27 cellular contexts compared by ENCODE assay signal in the genomic region with DNA sequence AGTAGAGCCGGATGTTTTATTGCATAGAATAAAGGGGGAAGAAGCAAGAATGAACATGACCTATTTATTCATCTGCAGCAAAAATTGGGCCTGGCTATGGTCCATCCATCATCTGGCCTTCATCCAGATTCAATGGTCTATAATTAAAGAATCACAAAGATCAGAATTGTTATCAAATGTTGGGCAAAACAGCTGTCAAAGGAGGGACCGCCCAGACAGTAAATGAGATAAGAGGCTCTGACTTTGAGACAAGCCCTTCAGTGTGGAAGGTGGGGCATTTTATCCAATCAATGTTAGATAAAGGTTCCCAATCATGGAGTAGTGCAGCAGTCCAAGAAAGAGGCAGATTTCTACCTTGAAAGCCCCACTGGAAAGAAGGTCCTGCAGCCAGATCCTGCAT.
DNase-seq lines count a peak whose midpoint lies in the region; ATAC-seq, FAIRE-seq and TF ChIP-seq lines count a peak whose summit lies in the region.
"Had no signal": no experiment of that assay in that cellular context is flagged by ENCODE, and none has a peak within 500 bp of the region (broad histone marks: within the 10 kb centered on the region; RNA-seq: fewer than 3 reads in every experiment).

No MANE protein-coding gene starts in this region.

- H4K20me1 ChIP-seq in H1 (replicated peaks in 1 of 2; ENCODE audit: control insufficient read depth in 1 of 2, insufficient read depth in 2 of 2, low read length in 2 of 2), result peaks cover 2 to 7% of the 10 kb centered on the region in 2 experiments

- no peak overlapping the region for H3K23ac ChIP-seq in H1 (ENCODE audit: insufficient read length)

- no peaks in the 10 kb centered on the region for H3K9me3 Mint-ChIP-seq in stimulated activated naive CD8-positive, alpha-beta T cell treated with anti-CD3 and anti-CD28 coated beads, Interleukin-15, amount 100 ng/mL, for 72 hours
- H3K9me3 Mint-ChIP-seq: CD8-positive, alpha-beta memory T cell; T-cell had no signal

- H3K4me3 ChIP-seq in H1 (ENCODE audit: extremely low read depth in 1 of 4, insufficient read depth in 2 of 4, low read depth in 3 of 4, low read length in 4 of 4) (no peak overlapping the region), small intestine (ENCODE audit: low read depth in 1 of 2, low read length in 2 of 2) (no peak overlapping the region)
- H3K4me3 ChIP-seq: GM12878, K562 had no signal

- no peak for TF ChIP-seq EP300 in H1 (IDR thresholded peaks at IDR 0.05; ENCODE audit: borderline replicate concordance in 1 of 2, low read depth in 2 of 2, low read length in 2 of 2)

- H3K4me3 Mint-ChIP-seq in stimulated activated naive CD8-positive, alpha-beta T cell treated with anti-CD3 and anti-CD28 coated beads, Interleukin-15, amount 100 ng/mL, for 72 hours, result no peak overlapping the region
- H3K4me3 Mint-ChIP-seq: CD8-positive, alpha-beta memory T cell; T-cell had no signal

- no peaks in the 10 kb centered on the region for H3K23me2 ChIP-seq in H1 (ENCODE audit: low read depth, low read length)

- H2AK5ac ChIP-seq in H1 (ENCODE audit: low read depth, low read length), result no peak overlapping the region

- no peak for TF ChIP-seq POLR2A in H1 (IDR thresholded peaks at IDR 0.05; ENCODE audit: control extremely low read depth in 1 of 2, low read depth in 2 of 2, low read length in 2 of 2)

- H2BK12ac ChIP-seq in H1 (ENCODE audit: low read depth, low read length), result no peak overlapping the region

- H3K9ac ChIP-seq in H1 (replicated peaks in 1 of 4; ENCODE audit: extremely low read depth in 1 of 4, low read depth in 3 of 4, low read length in 3 of 4), result no peak overlapping the region

- no peak for ATAC-seq in HG03135 (IDR thresholded peaks at IDR 0.05; ENCODE audit: unreplicated experiment)
- no peak for ATAC-seq in stimulated activated naive CD8-positive, alpha-beta T cell treated with anti-CD3 and anti-CD28 coated beads, Interleukin-15, amount 100 ng/mL, for 72 hours
- ATAC-seq: GM12878, HCT116, K562, Panc1, T-cell had no signal

- peaks cover 0 to 49% of the 10 kb centered on the region in 2 experiments; a peak in 2 of 4 replicates for H3K79me2 ChIP-seq in H1 (ENCODE audit: control insufficient read depth in 1 of 2, insufficient read depth in 2 of 2, low read length in 2 of 2)

- TF ChIP-seq CTCF in H1 (IDR thresholded peaks at IDR 0.05; ENCODE audit: control extremely low read depth in 1 of 3, insufficient read depth in 1 of 3, low read depth in 1 of 3, low read length in 3 of 3), result no peak

- no peak overlapping the region for H3K14ac ChIP-seq in H1 (ENCODE audit: insufficient read length)

- no peak overlapping the region for H3K18ac ChIP-seq in H1 (ENCODE audit: extremely low read depth, low read length)

- no peak overlapping the region for H2BK120ac ChIP-seq in H1 (replicated peaks; ENCODE audit: low read depth, low read length)

- no peak overlapping the region for H3K4me2 ChIP-seq in H1 (ENCODE audit: insufficient read depth in 1 of 2, low read depth in 2 of 2, low read length in 2 of 2)

- 88% methylated on average over 2 of the region's 2 CpGs; no CpG with 5 or more reads in 1 of the 2 experiments for WGBS in H1 (ENCODE audit: extremely low coverage in 1 of 2, insufficient coverage in 1 of 2, insufficient read length in 1 of 2, insufficient replicate concordance in 2 of 2, low coverage in 1 of 2, low lambda C conversion rate in 2 of 2, missing lambda C conversion rate in 1 of 2), 2 experiments
- 16 to 62% (median 41%) methylated on average over 2 of the region's 2 CpGs for WGBS in small intestine, 3 donors

- POLR2A ChIA-PET in H1 (lab: Charles Lee; ENCODE audit: partially characterized antibody), result no interaction called here

- H2BK20ac ChIP-seq in H1 (ENCODE audit: low read length), result no peak overlapping the region

- H2AFZ ChIP-seq in H1 (ENCODE audit: low read length), result no peak overlapping the region

- H3K27me3 Mint-ChIP-seq in stimulated activated naive CD8-positive, alpha-beta T cell treated with anti-CD3 and anti-CD28 coated beads, Interleukin-15, amount 100 ng/mL, for 72 hours, result no peaks in the 10 kb centered on the region

- peak; percentile 74 for DNase-seq in NCI-H146 treated with DMSO at 0.1 percent for 48 hours (lab: John Stamatoyannopoulos, UW; ENCODE audit: unreplicated experiment)
- DNase-seq in NCI-H69 (lab: John Stamatoyannopoulos, UW), result peak; percentile 52
- DNase-seq in H1 (ENCODE audit: low read depth in 1 of 2, low spot score in 2 of 2), result no peak
- DNase-seq in small intestine, result peak; percentile 70
- no peak for DNase-seq in NCI-H1694 treated with DMSO at 0.1 percent for 48 hours (lab: John Stamatoyannopoulos, UW)
- DNase-seq in stimulated activated naive CD8-positive, alpha-beta T cell treated with anti-CD3 and anti-CD28 coated beads, Interleukin-15, amount 100 ng/mL, for 72 hours, result no peak
- DNase-seq: CD8-positive, alpha-beta memory T cell; DMS 273 treated with DMSO at 0.1 percent for 48 hours; DMS79; EL; GDM1; GOT3; Kasumi-1; NCI-H2029 treated with DMSO at 0.1 percent for 48 hours; NCI-H226; NCI-H510A; NCI-H82; SHP77; T-cell had no signal

- no peaks in the 10 kb centered on the region for H3K9me3 ChIP-seq in H1 (ENCODE audit: insufficient read depth in 2 of 2, low read depth in 1 of 2, low read length in 1 of 2)
- no peaks in the 10 kb centered on the region for H3K9me3 ChIP-seq in small intestine (ENCODE audit: control insufficient read depth, low read depth)

- no peak overlapping the region for H4K8ac ChIP-seq in H1 (ENCODE audit: extremely low read depth, insufficient read depth, low read length)

- H3K4me1 Mint-ChIP-seq in stimulated activated naive CD8-positive, alpha-beta T cell treated with anti-CD3 and anti-CD28 coated beads, Interleukin-15, amount 100 ng/mL, for 72 hours, result peaks cover 1% of the 10 kb centered on the region
- H3K4me1 Mint-ChIP-seq: CD8-positive, alpha-beta memory T cell; T-cell had no signal

- no peak overlapping the region for H3K27ac ChIP-seq in H1 (ENCODE audit: low read depth, low read length)
- H3K27ac ChIP-seq in small intestine (ENCODE audit: low read depth in 1 of 2, low read length in 1 of 2), result no peak overlapping the region
- H3K27ac ChIP-seq: C4-2B, RWPE1 had no signal

- FAIRE-seq in H1 (lab: Jason Lieb, UNC), result peak; percentile 19
- no peak for FAIRE-seq in small intestine (lab: Jason Lieb, UNC)
- FAIRE-seq: HTR-8/SVneo, K562 had no signal

- H3K36me3 ChIP-seq in H1 (ENCODE audit: control insufficient read depth in 2 of 4, insufficient read depth in 4 of 4, low read length in 3 of 4), result no peaks in the 10 kb centered on the region
- H3K36me3 ChIP-seq in small intestine (ENCODE audit: control insufficient read depth in 2 of 2, insufficient read depth in 2 of 2, low read length in 2 of 2), result no peaks in the 10 kb centered on the region

- no peak overlapping the region for H2BK15ac ChIP-seq in H1 (ENCODE audit: low read length)

- no peak overlapping the region for H4K91ac ChIP-seq in H1 (replicated peaks; ENCODE audit: insufficient read length, low read length)

- no peak overlapping the region for H2BK5ac ChIP-seq in H1 (ENCODE audit: low read depth, low read length)

- H4K5ac ChIP-seq in H1 (ENCODE audit: insufficient read length, low read depth, low read length), result no peak overlapping the region

- H3K56ac ChIP-seq in H1 (replicated peaks; ENCODE audit: insufficient read length, low read depth, low read length), result no peak overlapping the region

- H3K27me3 ChIP-seq in H1 (replicated peaks in 1 of 4; ENCODE audit: control insufficient read depth in 3 of 4, extremely low read depth in 1 of 4, insufficient read depth in 3 of 4, low read length in 3 of 4) (no peaks in the 10 kb centered on the region), small intestine (ENCODE audit: control insufficient read depth in 2 of 2, insufficient read depth in 2 of 2, low read length in 2 of 2) (no peaks in the 10 kb centered on the region)

- peaks cover under 1 to 11% (median 6%) of the 10 kb centered on the region in 4 experiments; a peak in 6 of 7 replicates for H3K4me1 ChIP-seq in H1 (replicated peaks in 1 of 4; ENCODE audit: control insufficient read depth in 3 of 4, insufficient read depth in 4 of 4, low read length in 3 of 4)
- peaks cover 4 to 7% of the 10 kb centered on the region in 2 donors for H3K4me1 ChIP-seq in small intestine (ENCODE audit: control insufficient read depth in 2 of 2, insufficient read depth in 1 of 2, low read depth in 1 of 2, low read length in 1 of 2)

- TF ChIP-seq RAD21 in H1 (IDR thresholded peaks at IDR 0.05 in 1 of 2, conservative IDR thresholded peaks at IDR 0.05 in 1 of 2; ENCODE audit: low read depth in 2 of 2, low read length in 2 of 2), result no peak

- CTCF ChIA-PET in H1 (lab: Charles Lee; ENCODE audit: partially characterized antibody), result interaction anchor here (0.6 to 1.5 kb wide), 6 partner anchors 9 to 644 kb away, joined by 3 to 5 read pairs (median 3); no protein-coding TSS in a partner anchor

- no peak overlapping the region for H3K4ac ChIP-seq in H1 (replicated peaks; ENCODE audit: insufficient read length, low read depth, low read length)

- peaks cover 3% of the 10 kb centered on the region; the same call in 1 of the 2 replicates for H3K79me1 ChIP-seq in H1 (ENCODE audit: low read depth, low read length)

- H3K27ac Mint-ChIP-seq in stimulated activated naive CD8-positive, alpha-beta T cell treated with anti-CD3 and anti-CD28 coated beads, Interleukin-15, amount 100 ng/mL, for 72 hours, result peak overlapping the region in 1 of 2 donors; percentile 54
- H3K27ac Mint-ChIP-seq: CD8-positive, alpha-beta memory T cell; T-cell had no signal

TF ChIP-seq in H1, 55 proteins besides CTCF, POLR2A, EP300 and RAD21 (continues in another document):
- TF ChIP-seq SUZ12 (IDR thresholded peaks at IDR 0.05; ENCODE audit: low read length) (no peak), TCF12 (IDR thresholded peaks at IDR 0.05; ENCODE audit: low read depth, low read length) (no peak), RBBP5 (IDR thresholded peaks at IDR 0.05; ENCODE audit: borderline replicate concordance, low read depth, low read length) (no peak), GTF2F1 (IDR thresholded peaks at IDR 0.05; ENCODE audit: borderline replicate concordance, low read depth, low read length) (no peak), BCL11A (IDR thresholded peaks at IDR 0.05; ENCODE audit: low read depth in 2 of 2, low read length in 2 of 2) (no peak), RXRA (IDR thresholded peaks at IDR 0.05; ENCODE audit: insufficient read depth, low read depth, low read length) (no peak), KDM1A (IDR thresholded peaks at IDR 0.05; ENCODE audit: borderline replicate concordance, low read length) (no peak), SP1 (IDR thresholded peaks at IDR 0.05; ENCODE audit: low read depth, low read length) (no peak), CBX5 (IDR thresholded peaks at IDR 0.05; ENCODE audit: low read depth, low read length) (no peak), SIX5 (IDR thresholded peaks at IDR 0.05; ENCODE audit: low read depth, low read length) (no peak)

Comparison
In these comparisons a context has a peak if more than half of its experiments do, and no peak if none do; other contexts are left out.
1. DNase-seq: peak in NCI-H146 treated with DMSO at 0.1 percent for 48 hours (single experiment), NCI-H69 (single experiment) and small intestine (single experiment); none in H1 (0 of 2), NCI-H1694 treated with DMSO at 0.1 percent for 48 hours (single experiment) and stimulated activated naive CD8-positive, alpha-beta T cell treated with anti-CD3 and anti-CD28 coated beads, Interleukin-15, amount 100 ng/mL, for 72 hours (0 of 2).